Comparison of ENCODE assay signal across 14 cellular contexts in the genomic region with DNA sequence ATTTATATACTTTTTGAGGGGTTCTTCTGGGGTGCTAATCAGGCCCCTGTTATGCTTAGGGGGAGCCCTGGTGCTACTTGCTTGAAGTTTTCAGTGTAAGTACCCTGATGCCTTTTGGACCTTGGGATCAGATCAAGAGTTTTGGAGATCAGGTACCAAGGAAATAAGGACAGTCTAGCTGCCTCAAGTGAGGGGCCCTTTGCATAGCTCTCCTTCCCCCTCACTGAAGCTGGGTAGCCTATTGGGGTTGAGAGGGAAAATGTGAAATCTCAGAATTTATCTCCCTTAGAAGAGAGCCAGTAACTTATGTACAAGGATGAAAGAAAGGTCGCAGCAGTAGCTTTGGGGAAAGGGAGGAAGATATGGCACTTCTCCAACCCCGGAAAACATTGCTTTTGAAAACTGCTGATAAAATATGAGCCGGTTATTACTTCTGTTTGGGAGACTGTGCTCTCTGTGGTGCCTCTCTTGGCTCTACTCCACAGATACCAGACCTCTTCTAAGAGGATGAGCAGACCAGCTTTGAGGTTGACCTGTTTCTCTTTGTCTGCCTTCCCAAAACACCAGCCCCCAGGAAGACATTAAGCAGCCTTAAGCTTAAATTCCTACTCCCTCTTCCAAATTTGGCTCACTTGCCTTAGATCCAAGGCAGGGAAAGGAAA. TPM values are rescaled to one million over a fixed set of nuclear protein-coding genes. Genes with fewer than 3 reads are reported as not detected.
A peak's percentile ranks its signal among the peaks of the same experiment; 100 is the strongest.
DNase-seq lines count a peak whose midpoint lies in the region; ATAC-seq and TF ChIP-seq lines count a peak whose summit lies in the region.
"Had no signal": no experiment of that assay in that cellular context is flagged by ENCODE, and none has a peak within 500 bp of the region (broad histone marks: within the 10 kb centered on the region; RNA-seq: fewer than 3 reads in every experiment).

No MANE protein-coding gene starts in this region.

- H3K4me1 ChIP-seq in left ventricle myocardium inferior: peaks cover 45% of the 10 kb centered on the region
- H3K4me1 ChIP-seq in right cardiac atrium (ENCODE audit: control insufficient read depth, insufficient read depth, low read length): peaks cover 6% of the 10 kb centered on the region
- H3K4me1 ChIP-seq in mesenchymal stem cell (ENCODE audit: control insufficient read depth, insufficient read depth, low read depth, low read length): peaks cover 7% of the 10 kb centered on the region
- H3K4me1 ChIP-seq in uterus: peaks cover 8 to 9% of the 10 kb centered on the region in 2 donors
- H3K4me1 ChIP-seq in upper lobe of right lung: peaks cover 5% of the 10 kb centered on the region

- POLR2A ChIA-PET in activated CD4-positive, alpha-beta memory T cell treated with anti-CD3 and anti-CD28 coated beads, Interleukin-2, amount 10 ng/mL, durations not matched to agents 7 days and 5 days (lab: Charles Lee): interaction anchor here (1.4 to 2.5 kb wide), 2 partner anchors 35 to 69 kb away, joined by 3 to 13 read pairs; a partner anchor contains a TSS

- TF ChIP-seq CTCF in left ventricle myocardium inferior (IDR thresholded peaks at IDR 0.05; ENCODE audit: borderline replicate concordance) (no peak), uterus (IDR thresholded peaks at IDR 0.05) (no peak), upper lobe of right lung (IDR thresholded peaks at IDR 0.05) (no peak)

- DNase-seq in left ventricle myocardium inferior (no peak), right cardiac atrium (no peak), mesenchymal stem cell (no peak), uterus (peak in 1 of 2 donors; percentile 48), upper lobe of right lung (no peak), COR-L47 (lab: John Stamatoyannopoulos, UW) (no peak)
- DNase-seq in activated naive CD8-positive, alpha-beta T cell treated with anti-CD3 and anti-CD28 coated beads for 36 hours: no peak
- no peak for DNase-seq in activated CD4-positive, alpha-beta memory T cell treated with anti-CD3 and anti-CD28 coated beads, Interleukin-2, amount 10 ng/mL, durations not matched to agents 7 days and 5 days
- DNase-seq: activated naive CD4-positive, alpha-beta T cell treated with anti-CD3 and anti-CD28 coated beads, Interleukin-2, amount 10 ng/mL, durations not matched to agents 7 days and 5 days; HFFc6; NCI-H146; stimulated activated CD4-positive, alpha-beta T cell treated with anti-CD3 and anti-CD28 coated beads, Interleukin-15, amount 100 ng/mL, for 24 hours; SW 1271 had no signal

- no peak overlapping the region for H2BK5ac ChIP-seq in mesenchymal stem cell (ENCODE audit: low read depth, low read length, poor library complexity, severe bottlenecking)

- H4K8ac ChIP-seq in mesenchymal stem cell (ENCODE audit: low read length): no peak overlapping the region

- H3K4ac ChIP-seq in mesenchymal stem cell (ENCODE audit: low read depth in 1 of 2, low read length in 2 of 2): no peak overlapping the region

- H3K79me1 ChIP-seq in mesenchymal stem cell (replicated peaks; ENCODE audit: low read length, poor library complexity, severe bottlenecking): peaks cover 4% of the 10 kb centered on the region

- peaks cover 26% of the 10 kb centered on the region for H3K36me3 ChIP-seq in left ventricle myocardium inferior
- H3K36me3 ChIP-seq in mesenchymal stem cell (ENCODE audit: control insufficient read depth in 1 of 2, insufficient read depth in 2 of 2, low read depth in 1 of 2, low read length in 2 of 2): peaks cover 11 to 33% of the 10 kb centered on the region in 2 experiments
- no peaks in the 10 kb centered on the region for H3K36me3 ChIP-seq in uterus
- H3K36me3 ChIP-seq in upper lobe of right lung: peaks cover 38% of the 10 kb centered on the region

- H3K27ac ChIP-seq in left ventricle myocardium inferior (replicated peaks): peak overlapping the region; percentile 25
- no peak overlapping the region for H3K27ac ChIP-seq in right cardiac atrium (ENCODE audit: low read length)
- no peak overlapping the region for H3K27ac ChIP-seq in mesenchymal stem cell (ENCODE audit: low read length, poor library complexity, severe bottlenecking)
- H3K27ac ChIP-seq in uterus: peak overlapping the region; percentile 46 to 69
- no peak overlapping the region for H3K27ac ChIP-seq in upper lobe of right lung

- peak overlapping the region; percentile 62 for H3K27ac Mint-ChIP-seq in activated naive CD8-positive, alpha-beta T cell treated with anti-CD3 and anti-CD28 coated beads for 36 hours
- H3K27ac Mint-ChIP-seq in activated CD4-positive, alpha-beta memory T cell treated with anti-CD3 and anti-CD28 coated beads, Interleukin-2, amount 10 ng/mL, durations not matched to agents 7 days and 5 days: no peak overlapping the region
- H3K27ac Mint-ChIP-seq: activated naive CD4-positive, alpha-beta T cell treated with anti-CD3 and anti-CD28 coated beads, Interleukin-2, amount 10 ng/mL, durations not matched to agents 7 days and 5 days had no signal

- no peak for TF ChIP-seq POLR2A in uterus (IDR thresholded peaks at IDR 0.05)

- no peak overlapping the region for H2AFZ ChIP-seq in mesenchymal stem cell (ENCODE audit: low read depth, low read length)

- H3K27me3 ChIP-seq in left ventricle myocardium inferior (ENCODE audit: low read depth): no peaks in the 10 kb centered on the region
- H3K27me3 ChIP-seq in right cardiac atrium (ENCODE audit: control insufficient read depth, insufficient read depth): no peaks in the 10 kb centered on the region
- H3K27me3 ChIP-seq in mesenchymal stem cell (ENCODE audit: control insufficient read depth in 1 of 2, insufficient read depth in 1 of 2, low read length in 2 of 2): no peaks in the 10 kb centered on the region
- H3K27me3 ChIP-seq in uterus: no peaks in the 10 kb centered on the region
- H3K27me3 ChIP-seq in upper lobe of right lung: no peaks in the 10 kb centered on the region

- WGBS in right cardiac atrium: 5% methylated on average over 3 of the region's 3 CpGs
- 96% methylated on average over 3 of the region's 3 CpGs for WGBS in mesenchymal stem cell

- no peaks in the 10 kb centered on the region for H3K27me3 Mint-ChIP-seq in activated naive CD8-positive, alpha-beta T cell treated with anti-CD3 and anti-CD28 coated beads for 36 hours
- H3K27me3 Mint-ChIP-seq in activated CD4-positive, alpha-beta memory T cell treated with anti-CD3 and anti-CD28 coated beads, Interleukin-2, amount 10 ng/mL, durations not matched to agents 7 days and 5 days: peaks cover 4% of the 10 kb centered on the region
- H3K27me3 Mint-ChIP-seq: activated naive CD4-positive, alpha-beta T cell treated with anti-CD3 and anti-CD28 coated beads, Interleukin-2, amount 10 ng/mL, durations not matched to agents 7 days and 5 days had no signal

- no peak overlapping the region for H3K4me2 ChIP-seq in mesenchymal stem cell (ENCODE audit: low read length, poor library complexity, severe bottlenecking)

- H2AK5ac ChIP-seq in mesenchymal stem cell (ENCODE audit: low read length, severe bottlenecking): no peak overlapping the region

- H3K14ac ChIP-seq in mesenchymal stem cell (ENCODE audit: low read length in 2 of 2): no peak overlapping the region

- H3K4me3 Mint-ChIP-seq in activated naive CD8-positive, alpha-beta T cell treated with anti-CD3 and anti-CD28 coated beads for 36 hours: no peak overlapping the region
- H3K4me3 Mint-ChIP-seq in activated CD4-positive, alpha-beta memory T cell treated with anti-CD3 and anti-CD28 coated beads, Interleukin-2, amount 10 ng/mL, durations not matched to agents 7 days and 5 days: no peak overlapping the region
- H3K4me3 Mint-ChIP-seq: activated naive CD4-positive, alpha-beta T cell treated with anti-CD3 and anti-CD28 coated beads, Interleukin-2, amount 10 ng/mL, durations not matched to agents 7 days and 5 days; HFFc6 had no signal

- H2BK12ac ChIP-seq in mesenchymal stem cell (ENCODE audit: low read length in 2 of 2): no peak overlapping the region

- CTCF ChIA-PET in activated CD4-positive, alpha-beta memory T cell treated with anti-CD3 and anti-CD28 coated beads, Interleukin-2, amount 10 ng/mL, durations not matched to agents 7 days and 5 days (lab: Charles Lee): interaction anchor here (0.9 to 2.1 kb wide), 3 partner anchors 34 to 63 kb away, joined by 3 to 8 read pairs (median 3); no protein-coding TSS in a partner anchor

- no peak overlapping the region for H2BK15ac ChIP-seq in mesenchymal stem cell (ENCODE audit: low read depth, poor library complexity, severe bottlenecking)

- no peak for ATAC-seq in right cardiac atrium
- no peak for ATAC-seq in upper lobe of right lung

- H3K36me3 Mint-ChIP-seq in activated naive CD8-positive, alpha-beta T cell treated with anti-CD3 and anti-CD28 coated beads for 36 hours: peaks cover 40% of the 10 kb centered on the region
- H3K36me3 Mint-ChIP-seq in activated CD4-positive, alpha-beta memory T cell treated with anti-CD3 and anti-CD28 coated beads, Interleukin-2, amount 10 ng/mL, durations not matched to agents 7 days and 5 days (ENCODE audit: low read depth): peaks cover 39% of the 10 kb centered on the region

- H3K9me3 ChIP-seq in left ventricle myocardium inferior (replicated peaks): no peaks in the 10 kb centered on the region
- H3K9me3 ChIP-seq in right cardiac atrium (ENCODE audit: control insufficient read depth, low read length): no peaks in the 10 kb centered on the region
- no peaks in the 10 kb centered on the region for H3K9me3 ChIP-seq in mesenchymal stem cell (ENCODE audit: control insufficient read depth, low read length)
- H3K9me3 ChIP-seq in uterus: no peaks in the 10 kb centered on the region
- no peaks in the 10 kb centered on the region for H3K9me3 ChIP-seq in upper lobe of right lung

- H3K4me1 Mint-ChIP-seq in activated naive CD8-positive, alpha-beta T cell treated with anti-CD3 and anti-CD28 coated beads for 36 hours: peaks cover 65% of the 10 kb centered on the region
- peaks cover 30% of the 10 kb centered on the region for H3K4me1 Mint-ChIP-seq in activated CD4-positive, alpha-beta memory T cell treated with anti-CD3 and anti-CD28 coated beads, Interleukin-2, amount 10 ng/mL, durations not matched to agents 7 days and 5 days

- no peaks in the 10 kb centered on the region for H3K9me3 Mint-ChIP-seq in activated naive CD8-positive, alpha-beta T cell treated with anti-CD3 and anti-CD28 coated beads for 36 hours
- no peaks in the 10 kb centered on the region for H3K9me3 Mint-ChIP-seq in activated CD4-positive, alpha-beta memory T cell treated with anti-CD3 and anti-CD28 coated beads, Interleukin-2, amount 10 ng/mL, durations not matched to agents 7 days and 5 days
- H3K9me3 Mint-ChIP-seq: activated naive CD4-positive, alpha-beta T cell treated with anti-CD3 and anti-CD28 coated beads, Interleukin-2, amount 10 ng/mL, durations not matched to agents 7 days and 5 days; HFFc6 had no signal

- H2BK120ac ChIP-seq in mesenchymal stem cell (ENCODE audit: low read depth, low read length): no peak overlapping the region

- no peak overlapping the region for H3K23ac ChIP-seq in mesenchymal stem cell (ENCODE audit: low read length in 2 of 2)

- intact Hi-C loops in left ventricle myocardium inferior (cut with micrococcal nuclease): no loop called here
- intact Hi-C loops in right cardiac atrium (cut with DNase I): no loop called here
- intact Hi-C loops in uterus (cut with DNase I; ENCODE audit: low total_unique reads): no loop called here
- intact Hi-C loops in upper lobe of right lung (cut with DNase I): no loop called here

- no peak overlapping the region for H4K91ac ChIP-seq in mesenchymal stem cell (ENCODE audit: low read length)

- H3K9ac ChIP-seq in mesenchymal stem cell (ENCODE audit: low read length): peak overlapping the region; percentile 2

- no peak overlapping the region for H3K18ac ChIP-seq in mesenchymal stem cell (ENCODE audit: low read depth in 1 of 2, low read length in 2 of 2)

- H3K4me3 ChIP-seq in left ventricle myocardium inferior (no peak overlapping the region), right cardiac atrium (ENCODE audit: low read length) (no peak overlapping the region), mesenchymal stem cell (ENCODE audit: insufficient read depth in 1 of 2, low read depth in 1 of 2, low read length in 2 of 2) (no peak overlapping the region), uterus (no peak overlapping the region), upper lobe of right lung (no peak overlapping the region)

RNA-seq across cellular contexts. Expression of a gene that starts 8.8 kb away (rescaled TPM):
- 0.36 TPM for total RNA-seq in left ventricle myocardium inferior
- total RNA-seq in right cardiac atrium: under 1 TPM in 3 of 4 donors, not detected in 1; 0.54 to 0.88 (median 0.82) TPM
- 0.48 TPM for polyA plus RNA-seq in right cardiac atrium
- not detected for total RNA-seq in activated naive CD8-positive, alpha-beta T cell treated with anti-CD3 and anti-CD28 coated beads for 36 hours
- polyA plus RNA-seq in mesenchymal stem cell (2013, experiment 1 of 2): 0.01 TPM
- not detected for polyA plus RNA-seq in mesenchymal stem cell (2013, experiment 2 of 2)
- total RNA-seq in uterus: 10 to 100 TPM in 1 of 4 donors, under 1 TPM in 1, not detected in 2; 0.52 to 12.4 TPM
- total RNA-seq in upper lobe of right lung: 0.46 TPM
- total RNA-seq in activated CD4-positive, alpha-beta memory T cell treated with anti-CD3 and anti-CD28 coated beads, Interleukin-2, amount 10 ng/mL, durations not matched to agents 7 days and 5 days: not detected
- total RNA-seq: dermis microvascular lymphatic vessel endothelial cell, HFFc6 had no signal

RNA-seq across cellular contexts. Expression of a gene that starts 26.6 kb away (rescaled TPM):
- total RNA-seq in left ventricle myocardium inferior (53.1 TPM), right cardiac atrium (10 to 100 TPM; 66.9 to 85.6 (median 82.6) TPM), uterus (10 to 100 TPM in 3 of 4 donors, 1 to 10 TPM in 1; 2.6 to 88.2 (median 20.1) TPM), upper lobe of right lung (172 TPM)
- polyA plus RNA-seq in right cardiac atrium: 69.1 TPM
- 100 to 1,000 TPM; 221 to 247 TPM for total RNA-seq in activated naive CD8-positive, alpha-beta T cell treated with anti-CD3 and anti-CD28 coated beads for 36 hours
- 326 TPM for polyA plus RNA-seq in mesenchymal stem cell (2013, experiment 1 of 2)
- 326 TPM for polyA plus RNA-seq in mesenchymal stem cell (2013, experiment 2 of 2)
- 100 to 1,000 TPM; 242 to 246 TPM for total RNA-seq in activated CD4-positive, alpha-beta memory T cell treated with anti-CD3 and anti-CD28 coated beads, Interleukin-2, amount 10 ng/mL, durations not matched to agents 7 days and 5 days

RNA-seq across cellular contexts. Expression of a gene that starts 34.9 kb away (rescaled TPM):
- total RNA-seq in left ventricle myocardium inferior (27.4 TPM), right cardiac atrium (10 to 100 TPM; 30.2 to 39.9 (median 34.2) TPM), uterus (100 to 1,000 TPM in 2 of 4 donors, 10 to 100 TPM in 2; 58.8 to 127 (median 90.7) TPM), upper lobe of right lung (87.7 TPM)
- polyA plus RNA-seq in right cardiac atrium: 8.3 TPM
- total RNA-seq in activated naive CD8-positive, alpha-beta T cell treated with anti-CD3 and anti-CD28 coated beads for 36 hours: 10 to 100 TPM; 65.8 to 68.1 TPM
- 29.4 TPM for polyA plus RNA-seq in mesenchymal stem cell (2013, experiment 1 of 2)
- polyA plus RNA-seq in mesenchymal stem cell (2013, experiment 2 of 2): 27.5 TPM
- 10 to 100 TPM; 77.1 to 85.6 TPM for total RNA-seq in activated CD4-positive, alpha-beta memory T cell treated with anti-CD3 and anti-CD28 coated beads, Interleukin-2, amount 10 ng/mL, durations not matched to agents 7 days and 5 days

RNA-seq across cellular contexts. Expression of a gene that starts 37.0 kb away (rescaled TPM):
- total RNA-seq in left ventricle myocardium inferior: 530 TPM
- total RNA-seq in right cardiac atrium: 100 to 1,000 TPM; 575 to 743 (median 588) TPM
- polyA plus RNA-seq in right cardiac atrium: 349 TPM
- total RNA-seq in activated naive CD8-positive, alpha-beta T cell treated with anti-CD3 and anti-CD28 coated beads for 36 hours: 1,000 to 10,000 TPM; 1,052 to 1,089 TPM
- polyA plus RNA-seq in mesenchymal stem cell (2013, experiment 1 of 2): 467 TPM
- polyA plus RNA-seq in mesenchymal stem cell (2013, experiment 2 of 2): 455 TPM
- 100 to 1,000 TPM; 364 to 929 (median 383) TPM for total RNA-seq in uterus
- 727 TPM for total RNA-seq in upper lobe of right lung
- 100 to 1,000 TPM; 738 to 756 TPM for total RNA-seq in activated CD4-positive, alpha-beta memory T cell treated with anti-CD3 and anti-CD28 coated beads, Interleukin-2, amount 10 ng/mL, durations not matched to agents 7 days and 5 days

Comparison
In these comparisons a context has a peak if more than half of its experiments do, and no peak if none do; other contexts are left out.
1. H3K27ac ChIP-seq: peak in left ventricle myocardium inferior (single experiment) and uterus (2 of 2); none in right cardiac atrium (single experiment), mesenchymal stem cell (single experiment) and upper lobe of right lung (single experiment).